In the genomic region with DNA sequence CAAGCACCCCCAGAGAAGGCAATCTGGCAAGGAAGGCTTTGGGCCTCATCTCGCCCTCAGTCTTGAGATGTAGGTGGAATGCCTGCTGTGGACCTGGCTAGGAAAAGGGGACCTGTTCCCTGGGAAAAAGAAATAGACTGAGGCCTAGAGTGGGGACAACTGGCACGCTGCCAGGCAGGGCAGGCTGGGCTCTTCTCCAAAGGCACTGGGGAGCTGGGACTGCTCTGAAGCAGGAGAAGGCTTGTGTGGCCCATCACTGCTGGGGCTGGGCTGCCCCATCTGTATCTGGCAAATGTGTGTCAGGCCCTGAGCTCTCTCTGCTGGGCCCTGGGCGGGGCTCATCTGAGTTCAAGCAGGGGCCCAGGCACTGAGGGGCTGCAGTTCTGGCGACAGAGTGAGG, we compare ENCODE assay signal across 12 cellular contexts. TPM values are rescaled to one million over a fixed set of nuclear protein-coding genes. Genes with fewer than 3 reads are reported as not detected.
DNase-seq lines count a peak whose midpoint lies in the region; ATAC-seq, FAIRE-seq and TF ChIP-seq lines count a peak whose summit lies in the region.
"Had no signal": no experiment of that assay in that cellular context is flagged by ENCODE, and none has a peak within 500 bp of the region (broad histone marks: within the 10 kb centered on the region; RNA-seq: fewer than 3 reads in every experiment).

No MANE protein-coding gene starts in this region.

- H3K4me3 Mint-ChIP-seq in H9: no peak overlapping the region
- H3K4me3 Mint-ChIP-seq: activated CD4-positive, alpha-beta memory T cell treated with anti-CD3 and anti-CD28 coated beads for 36 hours had no signal

- H3K9ac ChIP-seq in keratinocyte (ENCODE audit: control insufficient read depth, extremely low read depth, insufficient read depth, low read length): peak overlapping the region; percentile 62
- no peak overlapping the region for H3K9ac ChIP-seq in H9 (ENCODE audit: extremely low read depth, insufficient read length, low read length)

- no CpG with 5 or more reads among the region's 4 CpGs for WGBS in H9 (ENCODE audit: extremely low coverage, insufficient read length, low lambda C conversion rate)

- no peak overlapping the region for H2BK15ac ChIP-seq in H9 (ENCODE audit: low read depth, low read length)

- no peaks in the 10 kb centered on the region for H3K9me3 Mint-ChIP-seq in H9
- H3K9me3 Mint-ChIP-seq: activated CD4-positive, alpha-beta memory T cell treated with anti-CD3 and anti-CD28 coated beads for 36 hours had no signal

- peaks cover 4% of the 10 kb centered on the region for H3K79me1 ChIP-seq in H9 (ENCODE audit: insufficient read depth, low read depth, low read length, poor library complexity, severe bottlenecking)

- peak overlapping the region; percentile 65 for H3K27ac ChIP-seq in keratinocyte (ENCODE audit: control insufficient read depth, insufficient read depth, low read length)
- peak overlapping the region; percentile 12 to 21 for H3K27ac ChIP-seq in uterus
- H3K27ac ChIP-seq in H9 (ENCODE audit: insufficient read length, low read depth, low read length): no peak overlapping the region

- no peak overlapping the region for H4K8ac ChIP-seq in H9 (replicated peaks; ENCODE audit: insufficient read length, low read depth, low read length)

- intact Hi-C loops in Right ventricle myocardium inferior (cut with DNase I): loop anchor here (2.0 kb wide), 1 partner anchor 17 kb away; no protein-coding TSS in a partner anchor
- intact Hi-C loops in cardiac septum (cut with DNase I): no loop called here
- intact Hi-C loops in uterus (cut with DNase I; ENCODE audit: low total_unique reads): no loop called here

- H2BK120ac ChIP-seq in H9 (ENCODE audit: low read depth, low read length, poor library complexity, severe bottlenecking): no peak overlapping the region

- no peaks in the 10 kb centered on the region for H3K79me2 ChIP-seq in keratinocyte (ENCODE audit: control insufficient read depth, insufficient read depth, low read length)
- no peaks in the 10 kb centered on the region for H3K79me2 ChIP-seq in H9 (ENCODE audit: insufficient read depth, low read length)

- dilution Hi-C loops in keratinocyte (cut with MboI; ENCODE audit: extremely low pct_ligation_motif_present, low sequenced_read_pairs): no loop called here

- H2AK5ac ChIP-seq in H9 (ENCODE audit: insufficient read length, low read length): no peak overlapping the region

- no peak overlapping the region for H3K56ac ChIP-seq in H9 (ENCODE audit: insufficient read length, low read depth, low read length)

- H3K23me2 ChIP-seq in H9 (ENCODE audit: insufficient read length, low read depth, low read length, poor library complexity, severe bottlenecking): no peaks in the 10 kb centered on the region

- TF ChIP-seq POLR2A in uterus (IDR thresholded peaks at IDR 0.05): no peak

- H3K14ac ChIP-seq in H9 (ENCODE audit: insufficient read depth, low read length): no peak overlapping the region

- H3K36me3 Mint-ChIP-seq in H9 (ENCODE audit: insufficient read depth in 1 of 3, low read depth in 3 of 3): peaks cover 6 to 22% (median 16%) of the 10 kb centered on the region in 3 experiments; a peak in 6 of 7 replicates
- H3K36me3 Mint-ChIP-seq: activated CD4-positive, alpha-beta memory T cell treated with anti-CD3 and anti-CD28 coated beads for 36 hours had no signal

- H2BK20ac ChIP-seq in H9 (ENCODE audit: low read depth, low read length, poor library complexity, severe bottlenecking): no peak overlapping the region

- no peak for FAIRE-seq in keratinocyte (lab: Jason Lieb, UNC)

- H3K36me3 ChIP-seq in keratinocyte (ENCODE audit: control insufficient read depth in 2 of 2, extremely low read depth in 1 of 2, insufficient read depth in 2 of 2, low read length in 2 of 2) (peaks cover 0 to 2% of the 10 kb centered on the region in 2 experiments), uterus (no peaks in the 10 kb centered on the region)

- H3K27me3 ChIP-seq in keratinocyte (ENCODE audit: control insufficient read depth, extremely low read depth, insufficient read depth, low read length) (no peaks in the 10 kb centered on the region), uterus (no peaks in the 10 kb centered on the region), H9 (ENCODE audit: insufficient read depth, low read length) (no peaks in the 10 kb centered on the region)

- H3K4me2 ChIP-seq in keratinocyte (ENCODE audit: control insufficient read depth, extremely low read depth, insufficient read depth, low read depth, low read length): peak overlapping the region; percentile 60
- H3K4me2 ChIP-seq in H9 (ENCODE audit: insufficient read depth, insufficient read length, low read length): no peak overlapping the region

- no peak for ATAC-seq in Right ventricle myocardium inferior
- ATAC-seq: sciatic nerve had no signal

- no peak overlapping the region for H2AFZ ChIP-seq in keratinocyte (ENCODE audit: control insufficient read depth, low read length)
- no peak overlapping the region for H2AFZ ChIP-seq in H9 (ENCODE audit: low read length)

- TF ChIP-seq CTCF in keratinocyte (optimal IDR thresholded peaks at IDR 0.05 in 1 of 3, IDR thresholded peaks at IDR 0.05 in 1 of 3, conservative IDR thresholded peaks at IDR 0.05 in 1 of 3; ENCODE audit: extremely low read depth in 1 of 3, insufficient read depth in 2 of 3, low read length in 3 of 3): no peak
- no peak for TF ChIP-seq CTCF in uterus (IDR thresholded peaks at IDR 0.05)
- TF ChIP-seq CTCF in H9 (conservative IDR thresholded peaks at IDR 0.05): no peak

- H3K27me3 Mint-ChIP-seq in H9 (ENCODE audit: low read depth): no peaks in the 10 kb centered on the region

- no peak overlapping the region for H4K91ac ChIP-seq in H9 (ENCODE audit: insufficient read length, low read depth, low read length)

- H3K4me3 ChIP-seq in keratinocyte (ENCODE audit: control insufficient read depth in 2 of 3, extremely low read depth in 1 of 3, insufficient read depth in 2 of 3, low read depth in 1 of 3, low read length in 3 of 3): no peak overlapping the region
- no peak overlapping the region for H3K4me3 ChIP-seq in uterus

- peak overlapping the region in 1 of 3 experiments; percentile 57; a peak in 1 of 7 replicates for H3K27ac Mint-ChIP-seq in H9
- H3K27ac Mint-ChIP-seq: activated CD4-positive, alpha-beta memory T cell treated with anti-CD3 and anti-CD28 coated beads for 36 hours had no signal

- H3K4me1 ChIP-seq in keratinocyte (ENCODE audit: control insufficient read depth, extremely low read depth, insufficient read depth, low read length): peaks cover 39% of the 10 kb centered on the region
- peaks cover 0 to 17% of the 10 kb centered on the region in 2 donors for H3K4me1 ChIP-seq in uterus
- H3K4me1 ChIP-seq in H9 (ENCODE audit: insufficient read depth, low read length): no peaks in the 10 kb centered on the region; the same call in 1 of the 2 replicates

- H3K4me1 Mint-ChIP-seq in H9: peaks cover 5 to 10% of the 10 kb centered on the region in 2 experiments; a peak in 3 of 4 replicates

- peaks cover 5% of the 10 kb centered on the region for H3K9me1 ChIP-seq in keratinocyte (ENCODE audit: control insufficient read depth, extremely low read depth, insufficient read depth, low read length)

- no peak overlapping the region for H3K4ac ChIP-seq in H9 (ENCODE audit: low read depth, low read length)

- no peak overlapping the region for H3K23ac ChIP-seq in H9 (ENCODE audit: insufficient read length, low read depth, low read length)

- H2BK5ac ChIP-seq in H9 (ENCODE audit: insufficient read length, low read length): no peak overlapping the region

- peak; percentile 65 for DNase-seq in Right ventricle myocardium inferior (ENCODE audit: missing footprints)
- DNase-seq in cardiac septum (ENCODE audit: low spot score): no peak
- DNase-seq in keratinocyte (ENCODE audit: low read depth, low spot score): no peak
- no peak for DNase-seq in uterus
- DNase-seq in H9: no peak
- DNase-seq in Kasumi-1 (lab: John Stamatoyannopoulos, UW): no peak
- DNase-seq: activated gamma-delta T cell, DMS79 treated with DMSO at 0.1 percent for 48 hours, NCI-H2029, T-helper 1 cell had no signal

- H3K9me3 ChIP-seq in keratinocyte (ENCODE audit: control insufficient read depth, low read depth, low read length) (no peaks in the 10 kb centered on the region), uterus (no peaks in the 10 kb centered on the region), H9 (ENCODE audit: control insufficient read depth, low read depth, low read length) (no peaks in the 10 kb centered on the region)

- no peaks in the 10 kb centered on the region for H4K20me1 ChIP-seq in keratinocyte (ENCODE audit: control insufficient read depth, extremely low read depth, insufficient read depth, low read length)
- H4K20me1 ChIP-seq in H9 (ENCODE audit: control insufficient read depth, insufficient read depth, insufficient read length): peaks cover 3% of the 10 kb centered on the region

- no peak overlapping the region for H4K5ac ChIP-seq in H9 (ENCODE audit: insufficient read length, low read depth, low read length)

- H3T11ph ChIP-seq in H9 (ENCODE audit: low read length): no peak overlapping the region

- H2BK12ac ChIP-seq in H9 (ENCODE audit: insufficient read length, low read depth, low read length): no peak overlapping the region

- H3K18ac ChIP-seq in H9 (ENCODE audit: insufficient read length, low read depth, low read length): no peak overlapping the region

RNA-seq across cellular contexts. Expression of a gene that starts 32.9 kb away (rescaled TPM):
- 30.5 TPM for total RNA-seq in Right ventricle myocardium inferior
- total RNA-seq in cardiac septum: 46.8 TPM
- polyA plus RNA-seq in keratinocyte: 5.3 to 8.4 TPM (median 5.7 TPM) in 3 replicates
- polyA plus RNA-seq in keratinocyte (2011; ENCODE audit: low read depth): 5.3 TPM
- polyA plus RNA-seq in keratinocyte (2011; cell fraction: cytosol; rRNA removed): 1.7 and 4.0 TPM in 2 replicates
- polyA plus RNA-seq in keratinocyte (2011; cell fraction: nucleus; rRNA removed): 21.1 and 26.3 TPM in 2 replicates
- polyA plus RNA-seq in keratinocyte (2012; ENCODE audit: low replicate concordance): 8.2 TPM in 2 replicates
- 4.3 to 14.6 TPM (median 5.1 TPM) in 3 replicates for polyA minus RNA-seq in keratinocyte
- polyA minus RNA-seq in keratinocyte (2011; cell fraction: cytosol; rRNA and poly(A)+ RNA removed): 14.2 TPM
- polyA minus RNA-seq in keratinocyte (2011; cell fraction: nucleus; rRNA and poly(A)+ RNA removed): 11.0 and 16.2 TPM in 2 replicates
- 10 to 100 TPM in 2 of 4 donors, 1 to 10 TPM in 2; 1.5 to 43.4 (median 16.6) TPM for total RNA-seq in uterus
- 40.7 and 41.1 TPM in 2 replicates for total RNA-seq in H9 (2021)

RNA-seq across cellular contexts. Expression of a gene that starts 37.2 kb away (rescaled TPM):
- 54.6 TPM for total RNA-seq in Right ventricle myocardium inferior
- total RNA-seq in cardiac septum: 84.5 TPM
- polyA plus RNA-seq in keratinocyte: 20.1 to 30.7 TPM (median 28.1 TPM) in 3 replicates
- 8.9 TPM for polyA plus RNA-seq in keratinocyte (2011; ENCODE audit: low read depth)
- polyA plus RNA-seq in keratinocyte (2011; cell fraction: cytosol; rRNA removed): 23.4 and 27.4 TPM in 2 replicates
- polyA plus RNA-seq in keratinocyte (2011; cell fraction: nucleus; rRNA removed): 25.0 and 31.0 TPM in 2 replicates
- 13.8 and 20.3 TPM in 2 replicates for polyA plus RNA-seq in keratinocyte (2012; ENCODE audit: low replicate concordance)
- 53.7 to 73.9 TPM (median 69.5 TPM) in 3 replicates for polyA minus RNA-seq in keratinocyte
- polyA minus RNA-seq in keratinocyte (2011; cell fraction: cytosol; rRNA and poly(A)+ RNA removed): 33.0 TPM
- polyA minus RNA-seq in keratinocyte (2011; cell fraction: nucleus; rRNA and poly(A)+ RNA removed): 11.0 and 15.4 TPM in 2 replicates
- 10 to 100 TPM in 2 of 4 donors, 1 to 10 TPM in 2; 2.8 to 25.1 (median 13.3) TPM for total RNA-seq in uterus
- 14.6 and 22.9 TPM in 2 replicates for total RNA-seq in H9 (2021)

RNA-seq across cellular contexts. Expression of a gene that starts 42.1 kb away (rescaled TPM):
- total RNA-seq in Right ventricle myocardium inferior (40.9 TPM), cardiac septum (33.3 TPM), uterus (10 to 100 TPM; 14.7 to 48.9 (median 25.6) TPM), H9 (2021) (22.9 and 25.5 TPM in 2 replicates)
- 12.9 to 18.6 TPM (median 16.0 TPM) in 3 replicates for polyA plus RNA-seq in keratinocyte
- 2.3 TPM for polyA plus RNA-seq in keratinocyte (2011; ENCODE audit: low read depth)
- polyA plus RNA-seq in keratinocyte (2011; cell fraction: cytosol; rRNA removed): 7.3 and 14.2 TPM in 2 replicates
- polyA plus RNA-seq in keratinocyte (2011; cell fraction: nucleus; rRNA removed): 16.4 and 18.1 TPM in 2 replicates
- 10.1 and 20.8 TPM in 2 replicates for polyA plus RNA-seq in keratinocyte (2012; ENCODE audit: low replicate concordance)
- 8.9 to 29.3 TPM (median 11.3 TPM) in 3 replicates for polyA minus RNA-seq in keratinocyte
- polyA minus RNA-seq in keratinocyte (2011; cell fraction: cytosol; rRNA and poly(A)+ RNA removed): 12.1 TPM
- 11.1 and 14.0 TPM in 2 replicates for polyA minus RNA-seq in keratinocyte (2011; cell fraction: nucleus; rRNA and poly(A)+ RNA removed)

RNA-seq across cellular contexts. Expression of a gene that starts 42.1 kb away (rescaled TPM):
- 104 TPM for total RNA-seq in Right ventricle myocardium inferior
- total RNA-seq in cardiac septum: 97.1 TPM
- 130 to 225 TPM (median 139 TPM) in 3 replicates for polyA plus RNA-seq in keratinocyte
- 48.0 TPM for polyA plus RNA-seq in keratinocyte (2011; ENCODE audit: low read depth)
- polyA plus RNA-seq in keratinocyte (2011; cell fraction: cytosol; rRNA removed): 86.7 and 217 TPM in 2 replicates
- polyA plus RNA-seq in keratinocyte (2011; cell fraction: nucleus; rRNA removed): 187 and 206 TPM in 2 replicates
- 146 and 212 TPM in 2 replicates for polyA plus RNA-seq in keratinocyte (2012; ENCODE audit: low replicate concordance)
- polyA minus RNA-seq in keratinocyte: 68.4 to 164 TPM (median 70.9 TPM) in 3 replicates
- polyA minus RNA-seq in keratinocyte (2011; cell fraction: cytosol; rRNA and poly(A)+ RNA removed): 238 TPM
- 73.4 and 85.4 TPM in 2 replicates for polyA minus RNA-seq in keratinocyte (2011; cell fraction: nucleus; rRNA and poly(A)+ RNA removed)
- 100 to 1,000 TPM in 2 of 4 donors, 10 to 100 TPM in 2; 88.9 to 175 (median 108) TPM for total RNA-seq in uterus
- 42.2 and 43.3 TPM in 2 replicates for total RNA-seq in H9 (2021)
